In the genomic region with DNA sequence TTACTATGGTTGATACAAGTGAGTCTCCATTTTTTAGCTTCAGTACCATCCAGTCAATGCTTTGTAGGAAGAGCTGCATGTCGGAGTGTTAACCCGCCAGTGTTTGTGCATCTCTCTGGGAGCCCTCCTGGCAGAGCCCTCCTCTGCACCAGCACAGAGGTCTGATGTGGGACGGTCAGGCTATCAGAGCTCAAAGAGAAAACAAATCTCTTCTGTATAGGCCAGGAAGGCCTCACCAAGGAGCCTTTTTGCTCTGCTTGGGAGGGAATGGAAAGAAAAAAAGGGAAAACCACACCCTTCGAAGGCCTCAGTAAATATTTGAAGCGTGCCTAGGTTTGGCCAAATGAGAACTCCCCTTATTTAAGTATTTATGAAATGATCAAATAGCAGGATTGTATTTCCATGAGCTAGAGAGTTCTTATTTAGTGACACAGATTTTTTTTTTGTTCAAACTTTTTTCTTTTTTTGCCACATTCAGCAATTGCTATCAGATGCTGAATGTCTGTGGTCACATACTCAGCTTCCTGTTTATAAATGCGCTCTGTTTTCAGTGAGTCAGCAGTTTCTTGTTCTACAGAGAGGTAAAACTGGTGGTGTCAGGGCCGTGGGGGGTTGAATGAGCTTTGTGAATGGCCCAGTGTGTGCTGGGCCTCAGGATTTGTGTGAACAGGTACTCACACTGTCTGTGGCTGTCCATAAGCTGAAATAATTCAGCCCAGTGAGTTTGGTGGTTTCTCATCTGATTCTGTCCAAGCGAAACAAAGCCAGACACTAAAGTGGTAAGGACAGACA, we compare ENCODE assay signal across 8 cellular contexts.
DNase-seq lines count a peak whose midpoint lies in the region; ATAC-seq and TF ChIP-seq lines count a peak whose summit lies in the region.

No MANE protein-coding gene starts in this region.

- H3K4me3 ChIP-seq in AG04449 (ENCODE audit: low read depth, low read length): no peak overlapping the region
- H3K4me3 ChIP-seq in HL-60 (replicated peaks; ENCODE audit: insufficient read depth, low read length): no peak overlapping the region
- peak overlapping the region; percentile 23 for H3K4me3 ChIP-seq in WI38 (ENCODE audit: low read depth, low read length)
- no peak overlapping the region for H3K4me3 ChIP-seq in coronary artery

- CTCF ChIA-PET in AG04449 (lab: Yijun Ruan, JAX): interaction anchor here (0.7 to 3.4 kb wide), 9 partner anchors 9 to 227 kb away, joined by 3 to 22 read pairs (median 4); partner anchors contain the start of gene SNX18

- H3K27ac Mint-ChIP-seq in memory B cell: no peak overlapping the region
- peak overlapping the region; percentile 65 for H3K27ac Mint-ChIP-seq in stimulated activated naive B cell treated with anti-CD40 and anti-IgM and Interleukin-4, amounts not matched to agents 10 μg/mL and 1 μg/mL and 100 μg/mL, for 72 hours

- no peaks in the 10 kb centered on the region for H3K36me3 Mint-ChIP-seq in memory B cell
- H3K36me3 Mint-ChIP-seq in stimulated activated naive B cell treated with anti-CD40 and anti-IgM and Interleukin-4, amounts not matched to agents 10 μg/mL and 1 μg/mL and 100 μg/mL, for 72 hours: no peaks in the 10 kb centered on the region

- peaks cover 18% of the 10 kb centered on the region for H3K4me1 Mint-ChIP-seq in memory B cell
- peaks cover 22 to 33% of the 10 kb centered on the region in 2 donors for H3K4me1 Mint-ChIP-seq in stimulated activated naive B cell treated with anti-CD40 and anti-IgM and Interleukin-4, amounts not matched to agents 10 μg/mL and 1 μg/mL and 100 μg/mL, for 72 hours

- ATAC-seq in GM19351 (IDR thresholded peaks at IDR 0.05; ENCODE audit: unreplicated experiment) (peak; percentile 96), memory B cell (ENCODE audit: low read depth) (peak; percentile 97)
- ATAC-seq in stimulated activated naive B cell treated with anti-CD40 and anti-IgM and Interleukin-4, amounts not matched to agents 10 μg/mL and 1 μg/mL and 100 μg/mL, for 72 hours (replicated peaks): peak; percentile 72 to 76

- peaks cover 4% of the 10 kb centered on the region for H3K27me3 Mint-ChIP-seq in memory B cell
- peaks cover 0 to 4% of the 10 kb centered on the region in 2 donors for H3K27me3 Mint-ChIP-seq in stimulated activated naive B cell treated with anti-CD40 and anti-IgM and Interleukin-4, amounts not matched to agents 10 μg/mL and 1 μg/mL and 100 μg/mL, for 72 hours

- no peak overlapping the region for H3K4me3 Mint-ChIP-seq in memory B cell
- peak overlapping the region in 1 of 2 donors; percentile 5 for H3K4me3 Mint-ChIP-seq in stimulated activated naive B cell treated with anti-CD40 and anti-IgM and Interleukin-4, amounts not matched to agents 10 μg/mL and 1 μg/mL and 100 μg/mL, for 72 hours

- POLR2A ChIA-PET in AG04449 (lab: Yijun Ruan, JAX): interaction anchor here (1.2 to 1.5 kb wide), 2 partner anchors 14 to 16 kb away, joined by 3 to 5 read pairs; no protein-coding TSS in a partner anchor

- H3K27ac ChIP-seq in HL-60 (replicated peaks) (no peak overlapping the region), coronary artery (peak overlapping the region; percentile 3 to 76)

- H3K27me3 ChIP-seq in HL-60 (ENCODE audit: insufficient read depth, poor library complexity, severe bottlenecking): no peaks in the 10 kb centered on the region

- TF ChIP-seq CTCF in AG04449 (IDR thresholded peaks at IDR 0.05; ENCODE audit: insufficient read depth, low read length, missing control alignments) (no peak), HL-60 (IDR thresholded peaks at IDR 0.05; ENCODE audit: insufficient read depth, low read length) (no peak), WI38 (IDR thresholded peaks at IDR 0.05; ENCODE audit: low read depth, low read length) (no peak), coronary artery (IDR thresholded peaks at IDR 0.05) (no peak)

- DNase-seq in AG04449 (ENCODE audit: low read depth, low spot score): peak; percentile 92
- peak; percentile 12 to 53 for DNase-seq in HL-60 (ENCODE audit: low read depth in 1 of 2, low spot score in 1 of 2)
- DNase-seq in coronary artery (ENCODE audit: low spot score): no peak
- peak in 1 of 2 donors; percentile 20 for DNase-seq in memory B cell (ENCODE audit: low spot score in 2 of 2)
- DNase-seq in stimulated activated naive B cell treated with anti-CD40 and anti-IgM and Interleukin-4, amounts not matched to agents 10 μg/mL and 1 μg/mL and 100 μg/mL, for 72 hours: no peak
- DNase-seq in OCI-M2 (lab: John Stamatoyannopoulos, UW; ENCODE audit: unreplicated experiment): no peak

- H3K9me3 Mint-ChIP-seq in memory B cell: no peaks in the 10 kb centered on the region
- H3K9me3 Mint-ChIP-seq in stimulated activated naive B cell treated with anti-CD40 and anti-IgM and Interleukin-4, amounts not matched to agents 10 μg/mL and 1 μg/mL and 100 μg/mL, for 72 hours: peaks cover 0 to 1% of the 10 kb centered on the region in 2 donors

Comparison
In these comparisons a context has a peak if more than half of its experiments do, and no peak if none do; other contexts are left out.
1. DNase-seq: peak in AG04449 (single experiment) and HL-60 (2 of 2); none in coronary artery (single experiment), stimulated activated naive B cell treated with anti-CD40 and anti-IgM and Interleukin-4, amounts not matched to agents 10 μg/mL and 1 μg/mL and 100 μg/mL, for 72 hours (single experiment) and OCI-M2 (single experiment).
2. Peak in every context shown above with its lines, with median percentiles within 50 percentile points of each other: ATAC-seq.